ENCODE assay signal across 10 cellular contexts in the genomic region with DNA sequence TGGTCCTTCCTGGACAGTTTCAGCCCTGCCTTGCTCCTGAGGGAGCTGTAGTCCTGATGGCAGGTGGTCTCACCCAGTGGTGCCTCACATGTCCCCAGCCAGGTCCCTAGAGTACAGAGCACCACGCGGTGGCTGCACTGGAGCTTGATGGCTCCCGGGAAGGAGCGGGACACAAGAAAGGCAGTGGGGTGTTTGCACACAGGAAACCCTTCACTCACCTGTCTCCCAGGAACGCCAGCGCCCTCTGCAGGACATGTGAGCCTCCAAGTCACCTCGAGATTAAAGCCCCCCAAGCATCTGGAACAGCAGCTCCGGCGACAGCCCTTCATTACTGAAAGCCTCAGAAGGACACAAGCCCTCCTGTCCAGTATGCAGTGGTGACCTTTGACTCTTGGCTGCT. TPM values are rescaled to one million over a fixed set of nuclear protein-coding genes. Genes with fewer than 3 reads are reported as not detected.
DNase-seq lines count a peak whose midpoint lies in the region; ATAC-seq and FAIRE-seq lines count a peak whose summit lies in the region.
"Had no signal": no experiment of that assay in that cellular context is flagged by ENCODE, and none has a peak within 500 bp of the region (broad histone marks: within the 10 kb centered on the region; RNA-seq: fewer than 3 reads in every experiment).

No MANE protein-coding gene starts in this region.

- FAIRE-seq in urothelium cell line (lab: Jason Lieb, UNC) = no peak

- peak; percentile 16 for DNase-seq in EH (ENCODE audit: low read depth)
- peak; percentile 36 for DNase-seq in Jurkat, Clone E6-1 (ENCODE audit: low read depth, low spot score)
- peak; percentile 28 to 29 for DNase-seq in activated CD4-positive, alpha-beta T cell treated with anti-CD3 and anti-CD28 coated beads for 4 hours
- DNase-seq in iPS-NIHi7 (ENCODE audit: extremely low spot score) = peak; percentile 89
- no peak for DNase-seq in urothelium cell line (ENCODE audit: low spot score)
- DNase-seq in Right ventricle myocardium superior = no peak
- DNase-seq in NCI-H226 = no peak

- intact Hi-C loops in Right ventricle myocardium superior (cut with DNase I) = no loop called here

- no peak overlapping the region for H3K4me3 ChIP-seq in Jurkat, Clone E6-1 (ENCODE audit: low read length)
- H3K4me3 ChIP-seq: left lung had no signal

- ATAC-seq in Right ventricle myocardium superior (ENCODE audit: poor library complexity) = no peak
- no peak for ATAC-seq in GM18873 (IDR thresholded peaks at IDR 0.05; ENCODE audit: low FRiP score, unreplicated experiment)
- ATAC-seq: left lung, T-helper 17 cell had no signal

RNA-seq across cellular contexts. Expression of gene TMEM250, which starts 19.9 kb away (rescaled TPM):
- polyA plus RNA-seq in Jurkat, Clone E6-1 (2012; ENCODE audit: insufficient read depth, insufficient read length) = 20.9 TPM
- total RNA-seq in Right ventricle myocardium superior = 16.4 TPM

RNA-seq across cellular contexts. Expression of gene NACC2, which starts 43.5 kb away (rescaled TPM):
- not detected for polyA plus RNA-seq in Jurkat, Clone E6-1 (2012; ENCODE audit: insufficient read depth, insufficient read length)
- total RNA-seq in Right ventricle myocardium superior = 30.8 TPM

Comparison
In these comparisons a context has a peak if more than half of its experiments do, and no peak if none do; other contexts are left out.
1. DNase-seq: peak in EH (single experiment), Jurkat, Clone E6-1 (single experiment), activated CD4-positive, alpha-beta T cell treated with anti-CD3 and anti-CD28 coated beads for 4 hours (2 of 2) and iPS-NIHi7 (single experiment); none in urothelium cell line (single experiment), Right ventricle myocardium superior (single experiment) and NCI-H226 (single experiment).